Comparison of ENCODE assay signal across 21 cellular contexts in the genomic region with DNA sequence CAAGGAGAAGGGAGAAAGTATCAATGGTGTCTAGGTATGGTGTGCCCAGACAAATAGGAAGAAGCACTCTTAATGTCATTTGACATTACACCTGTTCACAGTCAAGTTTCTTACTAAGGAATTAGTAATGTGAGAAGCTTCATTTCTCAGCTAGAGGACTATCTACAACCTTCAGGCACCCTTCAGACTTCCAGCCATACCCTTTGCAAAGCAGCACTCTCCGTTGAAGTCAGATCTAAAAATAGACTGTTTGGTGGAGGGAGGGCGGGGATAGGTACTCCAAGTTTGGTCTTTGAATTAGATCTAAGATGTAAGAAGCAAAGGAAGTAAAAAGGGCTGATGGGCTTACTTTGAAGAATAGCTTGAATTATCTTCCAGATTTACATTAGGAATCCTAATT.
DNase-seq lines count a peak whose midpoint lies in the region; ATAC-seq and TF ChIP-seq lines count a peak whose summit lies in the region.
"Had no signal": no experiment of that assay in that cellular context is flagged by ENCODE, and none has a peak within 500 bp of the region (broad histone marks: within the 10 kb centered on the region; RNA-seq: fewer than 3 reads in every experiment).

No MANE protein-coding gene starts in this region.

- H3K36me3 ChIP-seq in Loucy (ENCODE audit: insufficient read depth, low read length) (no peaks in the 10 kb centered on the region), heart right ventricle (no peaks in the 10 kb centered on the region), psoas muscle (ENCODE audit: insufficient read depth in 1 of 2, low read depth in 1 of 2) (no peaks in the 10 kb centered on the region)
- H3K36me3 ChIP-seq: BE2C had no signal

- no peak overlapping the region for H3K4me3 ChIP-seq in Jurkat, Clone E6-1 (ENCODE audit: low read length)
- H3K4me3 ChIP-seq in Loucy (ENCODE audit: low read length, poor library complexity, severe bottlenecking), result no peak overlapping the region
- H3K4me3 ChIP-seq in heart right ventricle, result no peak overlapping the region
- H3K4me3 ChIP-seq in psoas muscle, result no peak overlapping the region
- H3K4me3 ChIP-seq: GM12878, GM23338 had no signal

- peak; percentile 69 to 96 (median 88) for ATAC-seq in heart right ventricle
- peak; percentile 85 to 92 (median 90) for ATAC-seq in psoas muscle
- no peak for ATAC-seq in HG02938 (IDR thresholded peaks at IDR 0.05; ENCODE audit: unreplicated experiment)
- ATAC-seq in GM18870 (IDR thresholded peaks at IDR 0.05; ENCODE audit: unreplicated experiment), result no peak
- ATAC-seq: GM12878, GM23338 had no signal

- intact Hi-C loops in heart right ventricle (cut with DNase I), result no loop called here
- intact Hi-C loops in psoas muscle (cut with DNase I), result no loop called here

- no peaks in the 10 kb centered on the region for H3K27me3 ChIP-seq in Loucy (ENCODE audit: insufficient read depth, low read length, poor library complexity, severe bottlenecking)
- H3K27me3 ChIP-seq in heart right ventricle, result no peaks in the 10 kb centered on the region
- no peaks in the 10 kb centered on the region for H3K27me3 ChIP-seq in psoas muscle (ENCODE audit: insufficient read depth in 3 of 3, low read length in 2 of 3)
- H3K27me3 ChIP-seq: BE2C had no signal

- H3K4me1 ChIP-seq in Loucy (ENCODE audit: insufficient read depth, low read length, poor library complexity, severe bottlenecking), result peaks cover 13% of the 10 kb centered on the region
- H3K4me1 ChIP-seq in heart right ventricle, result peaks cover 0 to 12% (median 3%) of the 10 kb centered on the region in 9 donors
- H3K4me1 ChIP-seq in psoas muscle, result peaks cover 5% of the 10 kb centered on the region
- H3K4me1 ChIP-seq: BE2C had no signal

- H2AFZ ChIP-seq in Loucy (ENCODE audit: low read length), result peak overlapping the region; percentile 45; the same call in 1 of the 2 replicates
- H2AFZ ChIP-seq: GM23338 had no signal

- H3K9me3 ChIP-seq in Loucy (ENCODE audit: insufficient read depth, low read depth, low read length) (no peaks in the 10 kb centered on the region), heart right ventricle (no peaks in the 10 kb centered on the region), psoas muscle (no peaks in the 10 kb centered on the region)
- H3K9me3 ChIP-seq: BE2C had no signal

- peak; percentile 8 for DNase-seq in Jurkat, Clone E6-1 (ENCODE audit: low read depth, low spot score)
- DNase-seq in heart right ventricle (peak in 1 of 2 donors; percentile 12), psoas muscle (no peak)
- no peak for DNase-seq in activated CD4-positive, CD25-positive, alpha-beta regulatory T cell treated with anti-CD3 and anti-CD28 coated beads, Interleukin-2, amount 50 U/mL, for 72 hours
- DNase-seq: ACHN; BE2C; C1 segment of cervical spinal cord; CD4-positive, CD25-positive, alpha-beta regulatory T cell; CD8-positive, alpha-beta memory T cell; COR-L47; DMS 273 treated with DMSO at 0.1 percent for 48 hours; DMS53; DND-41; EL; HCEC 1CT; HFFc6 had no signal

- H3F3A ChIP-seq in Loucy (ENCODE audit: low read depth), result no peaks in the 10 kb centered on the region

- H3K27ac ChIP-seq in heart right ventricle (peak overlapping the region in 4 of 10 donors; percentile 20 to 42 (median 28)), psoas muscle (peak overlapping the region; percentile 56)

- no peaks in the 10 kb centered on the region for H3K79me2 ChIP-seq in Loucy (ENCODE audit: insufficient read depth, low read length)

- H4K20me1 ChIP-seq in Loucy (ENCODE audit: insufficient read depth, low read length, poor library complexity, severe bottlenecking), result no peaks in the 10 kb centered on the region

- 35 to 52% methylated on average over 2 of the region's 2 CpGs for WGBS in heart right ventricle, 2 donors
- 12 to 40% (median 25%) methylated on average over 2 of the region's 2 CpGs for WGBS in psoas muscle, 3 donors

- H3K9ac ChIP-seq in Loucy (ENCODE audit: low read depth, low read length, poor library complexity, severe bottlenecking), result no peak overlapping the region

- no peak overlapping the region for H3K4me2 ChIP-seq in Loucy (ENCODE audit: low read depth, low read length, poor library complexity, severe bottlenecking)
- H3K4me2 ChIP-seq: GM23338 had no signal

- TF ChIP-seq CTCF in Loucy (conservative IDR thresholded peaks at IDR 0.05; ENCODE audit: low read length) (no peak), heart right ventricle (IDR thresholded peaks at IDR 0.05) (no peak), psoas muscle (IDR thresholded peaks at IDR 0.05) (no peak)

- H3K9me2 ChIP-seq in Loucy (replicated peaks; ENCODE audit: low read depth, low read length), result no peaks in the 10 kb centered on the region

Comparison
In these comparisons a context has a peak if more than half of its experiments do, and no peak if none do; other contexts are left out.
1. ATAC-seq: peak in heart right ventricle (8 of 8) and psoas muscle (4 of 4); none in HG02938 (single experiment) and GM18870 (single experiment).